23 cellular contexts compared by ENCODE assay signal in the genomic region with DNA sequence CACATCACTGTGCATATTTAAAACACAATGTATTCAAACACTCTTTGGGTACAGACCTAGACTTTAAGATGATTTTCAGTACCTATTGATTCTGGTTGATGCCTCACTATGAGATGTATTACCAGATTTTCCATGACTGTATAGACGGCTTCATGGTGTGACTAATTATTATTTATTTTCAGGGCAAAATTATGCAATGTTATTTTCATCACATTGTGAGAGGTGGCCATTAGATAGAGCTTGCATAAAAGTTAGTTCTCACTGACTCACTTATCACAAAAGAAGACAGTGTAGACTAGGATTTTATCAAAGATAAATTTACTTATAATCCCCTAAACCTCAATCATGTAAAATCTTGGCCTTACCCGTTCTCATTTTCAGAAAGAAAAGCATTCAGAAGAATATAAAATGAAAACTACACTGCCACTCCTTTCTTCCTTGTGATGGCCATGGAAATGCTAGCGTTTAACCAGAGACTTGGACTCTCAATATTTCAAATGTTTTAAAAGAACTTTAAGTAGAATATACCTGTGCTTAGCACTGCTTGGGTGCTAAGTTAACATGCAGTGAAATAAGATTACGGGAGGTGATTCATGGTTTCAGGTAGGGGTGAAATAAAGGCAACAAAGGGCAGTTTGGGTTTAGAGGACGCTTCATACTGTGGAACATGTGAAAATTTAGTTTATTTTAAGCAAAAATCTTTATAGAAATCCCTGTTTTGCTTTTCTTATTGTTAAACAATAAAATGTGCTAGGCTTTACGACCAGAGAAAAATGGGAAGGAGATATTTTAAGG.
DNase-seq lines count a peak whose midpoint lies in the region; ATAC-seq and TF ChIP-seq lines count a peak whose summit lies in the region.
"Had no signal": no experiment of that assay in that cellular context is flagged by ENCODE, and none has a peak within 500 bp of the region (broad histone marks: within the 10 kb centered on the region; RNA-seq: fewer than 3 reads in every experiment).

No MANE protein-coding gene starts in this region.

- H4K5ac ChIP-seq in H9 (ENCODE audit: insufficient read length, low read depth, low read length), result no peak overlapping the region

- H3K56ac ChIP-seq in H9 (ENCODE audit: insufficient read length, low read depth, low read length), result no peak overlapping the region

- no peaks in the 10 kb centered on the region for H4K20me1 ChIP-seq in H9 (ENCODE audit: control insufficient read depth, insufficient read depth, insufficient read length)

- H3K9me3 Mint-ChIP-seq in H9, result no peaks in the 10 kb centered on the region

- H3K4me3 ChIP-seq in HUES64 (ENCODE audit: low read length), result no peak overlapping the region
- H3K4me3 ChIP-seq in epithelial cell of esophagus (ENCODE audit: low read length), result no peak overlapping the region
- H3K4me3 ChIP-seq: SJSA1 had no signal

- H3K79me2 ChIP-seq in H9 (ENCODE audit: insufficient read depth, low read length), result peaks cover 5% of the 10 kb centered on the region; the same call in 1 of the 2 replicates

- H3K79me1 ChIP-seq in H9 (ENCODE audit: insufficient read depth, low read depth, low read length, poor library complexity, severe bottlenecking), result no peaks in the 10 kb centered on the region

- H3K36me3 ChIP-seq in HUES64 (ENCODE audit: insufficient read depth, low read length), result peaks cover 15% of the 10 kb centered on the region
- H3K36me3 ChIP-seq: SJSA1 had no signal

- ATAC-seq in HG03097 (IDR thresholded peaks at IDR 0.05; ENCODE audit: low FRiP score, unreplicated experiment), result no peak

- no peak overlapping the region for H2AK5ac ChIP-seq in H9 (ENCODE audit: insufficient read length, low read length)

- H3K4me3 Mint-ChIP-seq in H9, result no peak overlapping the region
- H3K4me3 Mint-ChIP-seq: CD4-positive, alpha-beta memory T cell had no signal

- H2BK20ac ChIP-seq in H9 (ENCODE audit: low read depth, low read length, poor library complexity, severe bottlenecking), result no peak overlapping the region

- H3K27me3 Mint-ChIP-seq in H9 (ENCODE audit: low read depth), result no peaks in the 10 kb centered on the region
- H3K27me3 Mint-ChIP-seq: CD4-positive, alpha-beta memory T cell had no signal

- H3K36me3 Mint-ChIP-seq in H9 (ENCODE audit: insufficient read depth in 1 of 3, low read depth in 3 of 3), result peaks cover 14 to 24% (median 19%) of the 10 kb centered on the region in 3 experiments; a peak in 6 of 7 replicates
- H3K36me3 Mint-ChIP-seq: CD4-positive, alpha-beta memory T cell had no signal

- peak overlapping the region; percentile 31 to 95 (median 62); a peak in 6 of 7 replicates for H3K27ac Mint-ChIP-seq in H9

- no CpG with 5 or more reads among the region's 6 CpGs for WGBS in H9 (ENCODE audit: extremely low coverage, insufficient read length, low lambda C conversion rate)
- WGBS in HUES64, result 84% methylated on average over 6 of the region's 6 CpGs

- no peak overlapping the region for H2BK12ac ChIP-seq in H9 (ENCODE audit: insufficient read length, low read depth, low read length)

- no peak overlapping the region for H2AFZ ChIP-seq in H9 (ENCODE audit: low read length)

- H3K27ac ChIP-seq in H9 (ENCODE audit: insufficient read length, low read depth, low read length) (no peak overlapping the region), HUES64 (ENCODE audit: low read depth, low read length) (peak overlapping the region; percentile 33; the same call in 1 of the 2 replicates)
- H3K27ac ChIP-seq: SJSA1 had no signal

- H3K4me1 Mint-ChIP-seq in H9, result peaks cover 41 to 43% of the 10 kb centered on the region in 2 experiments
- H3K4me1 Mint-ChIP-seq: CD4-positive, alpha-beta memory T cell had no signal

- H2BK5ac ChIP-seq in H9 (ENCODE audit: insufficient read length, low read length), result no peak overlapping the region

- no peak overlapping the region for H3K4me2 ChIP-seq in H9 (ENCODE audit: insufficient read depth, insufficient read length, low read length)

- no peak overlapping the region for H4K91ac ChIP-seq in H9 (ENCODE audit: insufficient read length, low read depth, low read length)

- H3K4me1 ChIP-seq in H9 (ENCODE audit: insufficient read depth, low read length) (peaks cover 12% of the 10 kb centered on the region), HUES64 (ENCODE audit: insufficient read depth, low read length) (peaks cover 35% of the 10 kb centered on the region)

- TF ChIP-seq CTCF in H9 (conservative IDR thresholded peaks at IDR 0.05), result no peak
- no peak for TF ChIP-seq CTCF in epithelial cell of esophagus (IDR thresholded peaks at IDR 0.05; ENCODE audit: insufficient read depth, low read depth, low read length, missing control alignments)

- H3K9me3 ChIP-seq in H9 (ENCODE audit: control insufficient read depth, low read depth, low read length), result no peaks in the 10 kb centered on the region
- H3K9me3 ChIP-seq in HUES64 (ENCODE audit: insufficient read depth, low read depth, low read length), result no peaks in the 10 kb centered on the region
- H3K9me3 ChIP-seq: SJSA1 had no signal

- H3K23ac ChIP-seq in H9 (ENCODE audit: insufficient read length, low read depth, low read length), result no peak overlapping the region

- no peak overlapping the region for H2BK120ac ChIP-seq in H9 (ENCODE audit: low read depth, low read length, poor library complexity, severe bottlenecking)

- DNase-seq in H9 (no peak), epithelial cell of esophagus (ENCODE audit: low read depth) (peak; percentile 63), NCI-H526 (lab: John Stamatoyannopoulos, UW) (no peak), activated T-cell treated with anti-CD3 and anti-CD28 coated beads for 4 hours (no peak)
- no peak for DNase-seq in activated naive CD4-positive, alpha-beta T cell (lab: John Stamatoyannopoulos, UW)
- DNase-seq: C1 segment of cervical spinal cord; CD4-positive, alpha-beta memory T cell; COR-L47; DMS53; IMR-90; KG1; NCI-H1048; NCI-H1436; NCI-H187; NCI-H2171 treated with DMSO at 0.1 percent for 48 hours; NCI-H345; NCI-H510A treated with DMSO at 0.1 percent for 48 hours; NCI-H774; Right ventricle myocardium superior; RPMI8226 had no signal

- no peak overlapping the region for H3K14ac ChIP-seq in H9 (ENCODE audit: insufficient read depth, low read length)

- no peak overlapping the region for H3K18ac ChIP-seq in H9 (ENCODE audit: insufficient read length, low read depth, low read length)

- no peaks in the 10 kb centered on the region for H3K23me2 ChIP-seq in H9 (ENCODE audit: insufficient read length, low read depth, low read length, poor library complexity, severe bottlenecking)

- no peak overlapping the region for H3T11ph ChIP-seq in H9 (ENCODE audit: low read length)

- no peaks in the 10 kb centered on the region for H3K27me3 ChIP-seq in H9 (ENCODE audit: insufficient read depth, low read length)
- H3K27me3 ChIP-seq in HUES64 (ENCODE audit: insufficient read depth, low read length), result no peaks in the 10 kb centered on the region
- H3K27me3 ChIP-seq: SJSA1 had no signal

- no peak overlapping the region for H2BK15ac ChIP-seq in H9 (ENCODE audit: low read depth, low read length)

- no peak overlapping the region for H3K9ac ChIP-seq in H9 (ENCODE audit: extremely low read depth, insufficient read length, low read length)
- no peak overlapping the region for H3K9ac ChIP-seq in HUES64 (ENCODE audit: low read depth, low read length)

- no peak overlapping the region for H4K8ac ChIP-seq in H9 (replicated peaks; ENCODE audit: insufficient read length, low read depth, low read length)

- no peak overlapping the region for H3K4ac ChIP-seq in H9 (ENCODE audit: low read depth, low read length)
